2 cellular contexts compared by ENCODE assay signal in genomic region chr12:95963104-95963503, GRCh38.
A peak's percentile ranks its signal among the peaks of the same experiment; 100 is the strongest.
TF ChIP-seq lines count a peak whose summit lies in the region.

No MANE protein-coding gene starts in this region.

TF ChIP-seq in HepG2, 621 proteins besides CTCF, POLR2A, EP300 and RAD21:
- no peak for TF ChIP-seq NFYB (CRISPR knock-in tag; IDR thresholded peaks at IDR 0.05)
- TF ChIP-seq STAG1 (CRISPR knock-in tag; IDR thresholded peaks at IDR 0.05) = peak; percentile 67
- peak; percentile 35; the same call in 1 of the 2 replicates for TF ChIP-seq SMC3 (IDR thresholded peaks at IDR 0.05; ENCODE audit: low read length)
- no peak for TF ChIP-seq PTBP1 (IDR thresholded peaks at IDR 0.05; ENCODE audit: low read depth, low read length, poor library complexity, severe bottlenecking)

TF ChIP-seq in GM12878, 131 proteins besides CTCF, POLR2A, EP300 and RAD21:
- TF ChIP-seq CHD1 (IDR thresholded peaks at IDR 0.05; ENCODE audit: low read depth, low read length) (no peak), SMC3 (IDR thresholded peaks at IDR 0.05; ENCODE audit: borderline replicate concordance, low read length) (0 out of 2 replicates have a peak, but pooled peaks have one; percentile 17), NFYA (IDR thresholded peaks at IDR 0.05; ENCODE audit: borderline replicate concordance, low read depth, low read length) (no peak), SUPT20H (IDR thresholded peaks at IDR 0.05; ENCODE audit: borderline replicate concordance, control insufficient read depth, low read depth, low read length) (no peak), MEF2B (IDR thresholded peaks at IDR 0.05; ENCODE audit: partially characterized antibody, poor library complexity, severe bottlenecking) (peak; percentile 58)
- TF ChIP-seq, protein P1, sequence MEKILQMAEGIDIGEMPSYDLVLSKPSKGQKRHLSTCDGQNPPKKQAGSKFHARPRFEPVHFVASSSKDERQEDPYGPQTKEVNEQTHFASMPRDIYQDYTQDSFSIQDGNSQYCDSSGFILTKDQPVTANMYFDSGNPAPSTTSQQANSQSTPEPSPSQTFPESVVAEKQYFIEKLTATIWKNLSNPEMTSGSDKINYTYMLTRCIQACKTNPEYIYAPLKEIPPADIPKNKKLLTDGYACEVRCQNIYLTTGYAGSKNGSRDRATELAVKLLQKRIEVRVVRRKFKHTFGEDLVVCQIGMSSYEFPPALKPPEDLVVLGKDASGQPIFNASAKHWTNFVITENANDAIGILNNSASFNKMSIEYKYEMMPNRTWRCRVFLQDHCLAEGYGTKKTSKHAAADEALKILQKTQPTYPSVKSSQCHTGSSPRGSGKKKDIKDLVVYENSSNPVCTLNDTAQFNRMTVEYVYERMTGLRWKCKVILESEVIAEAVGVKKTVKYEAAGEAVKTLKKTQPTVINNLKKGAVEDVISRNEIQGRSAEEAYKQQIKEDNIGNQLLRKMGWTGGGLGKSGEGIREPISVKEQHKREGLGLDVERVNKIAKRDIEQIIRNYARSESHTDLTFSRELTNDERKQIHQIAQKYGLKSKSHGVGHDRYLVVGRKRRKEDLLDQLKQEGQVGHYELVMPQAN (conservative IDR thresholded peaks at IDR 0.05) = no peak
